25 cellular contexts compared by ENCODE assay signal in genomic region chr2:133418021-133418420, GRCh38.
DNase-seq lines count a peak whose midpoint lies in the region; ATAC-seq and TF ChIP-seq lines count a peak whose summit lies in the region.
"Had no signal": no experiment of that assay in that cellular context is flagged by ENCODE, and none has a peak within 500 bp of the region (broad histone marks: within the 10 kb centered on the region; RNA-seq: fewer than 3 reads in every experiment).

No MANE protein-coding gene starts in this region.

- H3K18ac ChIP-seq in mesenchymal stem cell (ENCODE audit: low read depth in 1 of 2, low read length in 2 of 2), result no peak overlapping the region

- H3K4ac ChIP-seq in mesenchymal stem cell (ENCODE audit: low read depth in 1 of 2, low read length in 2 of 2), result no peak overlapping the region

- no peak overlapping the region for H3K23ac ChIP-seq in mesenchymal stem cell (ENCODE audit: low read length in 2 of 2)

- no peak overlapping the region for H3K14ac ChIP-seq in mesenchymal stem cell (ENCODE audit: low read length in 2 of 2)

- H3K36me3 ChIP-seq in mesenchymal stem cell (ENCODE audit: control insufficient read depth in 1 of 2, insufficient read depth in 2 of 2, low read depth in 1 of 2, low read length in 2 of 2), result no peaks in the 10 kb centered on the region
- H3K36me3 ChIP-seq: cardiac muscle cell, right atrium auricular region had no signal

- peak overlapping the region; percentile 58 for H3K27ac ChIP-seq in mesenchymal stem cell (ENCODE audit: low read length, poor library complexity, severe bottlenecking)
- H3K27ac ChIP-seq: cardiac muscle cell, epithelial cell of prostate, foreskin keratinocyte, HL-60, right atrium auricular region had no signal

- no peak for TF ChIP-seq POLR2A in GM18505 (IDR thresholded peaks at IDR 0.05; ENCODE audit: borderline replicate concordance, extremely low read depth, insufficient read depth, insufficient read length)

- no peak overlapping the region for H3K4me2 ChIP-seq in mesenchymal stem cell (ENCODE audit: low read length, poor library complexity, severe bottlenecking)

- no peak overlapping the region for H3K9ac ChIP-seq in mesenchymal stem cell (ENCODE audit: low read length)

- H3K79me1 ChIP-seq in mesenchymal stem cell (replicated peaks; ENCODE audit: low read length, poor library complexity, severe bottlenecking), result peaks cover 2% of the 10 kb centered on the region

- ATAC-seq in GM18909 (IDR thresholded peaks at IDR 0.05; ENCODE audit: poor library complexity, unreplicated experiment) (peak; percentile 41), HG02759 (IDR thresholded peaks at IDR 0.05; ENCODE audit: unreplicated experiment) (peak; percentile 45), GM18505 (IDR thresholded peaks at IDR 0.05; ENCODE audit: unreplicated experiment) (no peak), HG02642 (IDR thresholded peaks at IDR 0.05; ENCODE audit: poor library complexity, unreplicated experiment) (no peak)
- ATAC-seq: foreskin keratinocyte had no signal

- H2BK5ac ChIP-seq in mesenchymal stem cell (ENCODE audit: low read depth, low read length, poor library complexity, severe bottlenecking), result no peak overlapping the region

- DNase-seq in NCI-H2227 treated with DMSO at 0.1 percent for 48 hours (lab: John Stamatoyannopoulos, UW), result peak; percentile 57
- DNase-seq in mesenchymal stem cell, result no peak
- DNase-seq in foreskin fibroblast, result no peak
- no peak for DNase-seq in NCI-H187 treated with DMSO at 0.1 percent for 48 hours (lab: John Stamatoyannopoulos, UW)
- DNase-seq: activated CD4-positive, alpha-beta T cell treated with anti-CD3 and anti-CD28 coated beads, Interleukin-2, amount 50 U/mL, for 1 hour; activated CD8-positive, alpha-beta memory T cell treated with anti-CD3 and anti-CD28 coated beads, Interleukin-2, amount 50 U/mL, for 48 hours; activated gamma-delta T cell; CD4-positive, CD25-positive, alpha-beta regulatory T cell; dermis blood vessel endothelial cell; DMS153; foreskin keratinocyte; GF-D8; hypothalamus; NCI-H1694; NCI-H774; T-helper 2 cell; trophoblast cell had no signal

- H4K91ac ChIP-seq in mesenchymal stem cell (ENCODE audit: low read length), result no peak overlapping the region

- no peaks in the 10 kb centered on the region for H3K27me3 ChIP-seq in mesenchymal stem cell (ENCODE audit: control insufficient read depth in 1 of 2, insufficient read depth in 1 of 2, low read length in 2 of 2)
- H3K27me3 ChIP-seq: cardiac muscle cell, foreskin keratinocyte, right atrium auricular region had no signal

- H3K9me3 ChIP-seq in mesenchymal stem cell (ENCODE audit: control insufficient read depth, low read length), result no peaks in the 10 kb centered on the region
- H3K9me3 ChIP-seq: right atrium auricular region had no signal

- TF ChIP-seq CTCF in foreskin fibroblast (IDR thresholded peaks at IDR 0.05; ENCODE audit: low read depth, low read length), result no peak

- H4K8ac ChIP-seq in mesenchymal stem cell (ENCODE audit: low read length), result no peak overlapping the region

- H3K4me3 ChIP-seq in mesenchymal stem cell (ENCODE audit: insufficient read depth in 1 of 2, low read depth in 1 of 2, low read length in 2 of 2) (no peak overlapping the region), foreskin fibroblast (ENCODE audit: low read depth in 1 of 2, low read length in 2 of 2) (no peak overlapping the region)
- H3K4me3 ChIP-seq: cardiac muscle cell, right atrium auricular region had no signal

- H2BK15ac ChIP-seq in mesenchymal stem cell (ENCODE audit: low read depth, poor library complexity, severe bottlenecking), result no peak overlapping the region

- H3K4me1 ChIP-seq in mesenchymal stem cell (ENCODE audit: control insufficient read depth, insufficient read depth, low read depth, low read length), result peaks cover 11% of the 10 kb centered on the region

- no peak overlapping the region for H2AK5ac ChIP-seq in mesenchymal stem cell (ENCODE audit: low read length, severe bottlenecking)

- no peak overlapping the region for H2BK12ac ChIP-seq in mesenchymal stem cell (ENCODE audit: low read length in 2 of 2)

- no peak overlapping the region for H2BK120ac ChIP-seq in mesenchymal stem cell (ENCODE audit: low read depth, low read length)

- 100% methylated on average over 1 of the region's 2 CpGs for WGBS in mesenchymal stem cell

- no peak overlapping the region for H2AFZ ChIP-seq in mesenchymal stem cell (ENCODE audit: low read depth, low read length)

Comparison
In these comparisons a context has a peak if more than half of its experiments do, and no peak if none do; other contexts are left out.
1. ATAC-seq: peak in GM18909 (single experiment) and HG02759 (single experiment); none in GM18505 (single experiment) and HG02642 (single experiment).